In genomic region chr16:81712681-81713080, GRCh38 we compare ENCODE assay signal across 19 cellular contexts.
DNase-seq lines count a peak whose midpoint lies in the region; ATAC-seq, FAIRE-seq and TF ChIP-seq lines count a peak whose summit lies in the region.
"Had no signal": no experiment of that assay in that cellular context is flagged by ENCODE, and none has a peak within 500 bp of the region (broad histone marks: within the 10 kb centered on the region; RNA-seq: fewer than 3 reads in every experiment).

No MANE protein-coding gene starts in this region.

- TF ChIP-seq CTCF in HepG2 (CRISPR knock-in tag; IDR thresholded peaks at IDR 0.05) (no peak), right lobe of liver (IDR thresholded peaks at IDR 0.05) (no peak), astrocyte (IDR thresholded peaks at IDR 0.05; ENCODE audit: insufficient read depth, low read depth, low read length) (no peak), sigmoid colon (IDR thresholded peaks at IDR 0.05) (no peak)

- intact Hi-C loops in HepG2 (cut with micrococcal nuclease; ENCODE audit: unreplicated experiment) (no loop called here), right lobe of liver (cut with DNase I) (no loop called here), sigmoid colon (cut with DNase I) (loop anchor here (5.0 kb wide), 1 partner anchor 65 kb away; no protein-coding TSS in a partner anchor)
- intact Hi-C loops in naive thymus-derived CD4-positive, alpha-beta T cell (cut with micrococcal nuclease) = no loop called here

- H3K36me3 ChIP-seq in HepG2 (replicated peaks in 1 of 2; ENCODE audit: control insufficient read depth in 1 of 2, insufficient read depth in 2 of 2, low read length in 2 of 2) = peaks cover 20 to 21% of the 10 kb centered on the region in 2 experiments
- peaks cover 0 to 3% (median 0%) of the 10 kb centered on the region in 4 donors for H3K36me3 ChIP-seq in right lobe of liver
- no peaks in the 10 kb centered on the region for H3K36me3 ChIP-seq in astrocyte (ENCODE audit: insufficient read depth, low read length)
- peaks cover 0 to 15% (median 3%) of the 10 kb centered on the region in 4 donors for H3K36me3 ChIP-seq in sigmoid colon
- peaks cover 0 to 20% (median 0%) of the 10 kb centered on the region in 3 experiments for H3K36me3 ChIP-seq in naive thymus-derived CD4-positive, alpha-beta T cell (ENCODE audit: control insufficient read depth in 2 of 3, insufficient read depth in 3 of 3, low read length in 3 of 3)
- H3K36me3 ChIP-seq: BE2C, SJCRH30 had no signal

- H4K20me1 ChIP-seq in HepG2 (ENCODE audit: insufficient read depth, low read length) (peaks cover 4% of the 10 kb centered on the region; the same call in 1 of the 2 replicates), astrocyte (ENCODE audit: insufficient read depth, low read length) (no peaks in the 10 kb centered on the region)

- POLR2A ChIA-PET in HepG2 (lab: Yijun Ruan, JAX) = no interaction called here
- POLR2A ChIA-PET in naive thymus-derived CD4-positive, alpha-beta T cell (lab: Charles Lee) = interaction anchor here (0.6 kb wide), 1 partner anchor 50 kb away, joined by 3 read pairs; no protein-coding TSS in a partner anchor

- no TSS peak for BruUV-seq in HepG2 (replicated peaks; lab: Mats Ljungman, UMichigan)

- H2AFZ ChIP-seq in HepG2 (ENCODE audit: low read length) = no peak overlapping the region
- H2AFZ ChIP-seq in astrocyte (ENCODE audit: low read depth, low read length) = no peak overlapping the region

- peak; percentile 31 for ATAC-seq in HepG2
- ATAC-seq in right lobe of liver = no peak
- ATAC-seq in naive thymus-derived CD4-positive, alpha-beta T cell = no peak
- ATAC-seq in GM19351 (IDR thresholded peaks at IDR 0.05; ENCODE audit: unreplicated experiment) = no peak

- FAIRE-seq in HepG2 (lab: Jason Lieb, UNC) (no peak), astrocyte (lab: Jason Lieb, UNC) (no peak)

- H3K27me3 ChIP-seq in HepG2 (ENCODE audit: control insufficient read depth in 1 of 2, insufficient read depth in 2 of 2, low read length in 2 of 2) = peaks cover 0 to 3% of the 10 kb centered on the region in 2 experiments; a peak in 2 of 5 replicates
- H3K27me3 ChIP-seq in right lobe of liver = no peaks in the 10 kb centered on the region
- H3K27me3 ChIP-seq in astrocyte (ENCODE audit: insufficient read depth, low read length) = no peaks in the 10 kb centered on the region
- H3K27me3 ChIP-seq in sigmoid colon = no peaks in the 10 kb centered on the region
- H3K27me3 ChIP-seq in naive thymus-derived CD4-positive, alpha-beta T cell (ENCODE audit: control insufficient read depth in 2 of 2, insufficient read depth in 2 of 2, low read length in 2 of 2) = no peaks in the 10 kb centered on the region
- H3K27me3 ChIP-seq: BE2C, SJCRH30 had no signal

- peak overlapping the region; percentile 73 for H3K27ac Mint-ChIP-seq in astrocyte (ENCODE audit: unreplicated experiment)
- no peak overlapping the region for H3K27ac Mint-ChIP-seq in naive thymus-derived CD4-positive, alpha-beta T cell
- H3K27ac Mint-ChIP-seq: CD4-positive, alpha-beta T cell had no signal

- no peak for TF ChIP-seq RAD21 in HepG2 (CRISPR knock-in tag; IDR thresholded peaks at IDR 0.05)

- H3K4me1 Mint-ChIP-seq in astrocyte (ENCODE audit: low read depth, unreplicated experiment) = peaks cover 11% of the 10 kb centered on the region
- peaks cover 23 to 34% (median 28%) of the 10 kb centered on the region in 7 donors for H3K4me1 Mint-ChIP-seq in naive thymus-derived CD4-positive, alpha-beta T cell

- H3K79me2 ChIP-seq in HepG2 (ENCODE audit: insufficient read depth, low read length) (no peaks in the 10 kb centered on the region), astrocyte (ENCODE audit: insufficient read depth, low read length) (no peaks in the 10 kb centered on the region)

- CTCF ChIA-PET in HepG2 (lab: Yijun Ruan, JAX; ENCODE audit: low intra/inter-chr PET ratio, low total read pairs) = no interaction called here
- CTCF ChIA-PET in naive thymus-derived CD4-positive, alpha-beta T cell (lab: Charles Lee) = interaction anchor here (0.6 to 1.3 kb wide), 2 partner anchors 17 to 91 kb away, joined by 3 to 4 read pairs; no protein-coding TSS in a partner anchor

- TF ChIP-seq POLR2A in HepG2 (IDR thresholded peaks at IDR 0.05; ENCODE audit: insufficient read depth in 1 of 2, low read depth in 2 of 2, low read length in 2 of 2) = no peak
- no peak for TF ChIP-seq POLR2A in right lobe of liver (IDR thresholded peaks at IDR 0.05)
- no peak for TF ChIP-seq POLR2A in sigmoid colon (IDR thresholded peaks at IDR 0.05)

- no peak for DNase-seq in HepG2 (ENCODE audit: low spot score)
- no peak for DNase-seq in right lobe of liver
- no peak for DNase-seq in astrocyte (ENCODE audit: low read depth)
- DNase-seq in sigmoid colon = no peak
- DNase-seq in naive thymus-derived CD4-positive, alpha-beta T cell = no peak
- DNase-seq in activated T-cell treated with anti-CD3 and anti-CD28 coated beads for 4 hours = no peak
- DNase-seq in GM19238 (ENCODE audit: insufficient read length, low spot score) = no peak
- DNase-seq: 8988T; BE2C; Caco-2; CD4-positive, alpha-beta T cell; GF-D8; Karpas-422; NCI-H1092; NCI-H1436 treated with DMSO at 0.1 percent for 48 hours; NCI-H2029; NCI-H526; SJCRH30 had no signal

- H3K27me3 Mint-ChIP-seq in astrocyte (ENCODE audit: low read depth, unreplicated experiment) = peaks cover 5% of the 10 kb centered on the region
- H3K27me3 Mint-ChIP-seq in naive thymus-derived CD4-positive, alpha-beta T cell = no peaks in the 10 kb centered on the region
- H3K27me3 Mint-ChIP-seq: CD4-positive, alpha-beta T cell had no signal

- no peak overlapping the region for H3K4me2 ChIP-seq in HepG2 (ENCODE audit: low read depth, low read length)
- no peak overlapping the region for H3K4me2 ChIP-seq in astrocyte (ENCODE audit: low read length)

- WGBS in HepG2 (ENCODE audit: low lambda C conversion rate) = 83% methylated on average over 7 of the region's 7 CpGs
- 68% methylated on average over 4 of the region's 7 CpGs for WGBS in right lobe of liver (ENCODE audit: insufficient coverage, low coverage, low lambda C conversion rate, missing lambda C conversion rate)
- 68 to 85% methylated on average over 7 of the region's 7 CpGs for WGBS in sigmoid colon, 2 donors

- no peaks in the 10 kb centered on the region for H3K9me3 Mint-ChIP-seq in astrocyte (ENCODE audit: unreplicated experiment)
- H3K9me3 Mint-ChIP-seq in naive thymus-derived CD4-positive, alpha-beta T cell = peaks cover 0 to 3% (median 0%) of the 10 kb centered on the region in 11 donors
- H3K9me3 Mint-ChIP-seq: CD4-positive, alpha-beta T cell had no signal

- no peak overlapping the region for H3K4me3 Mint-ChIP-seq in astrocyte (ENCODE audit: unreplicated experiment)
- peak overlapping the region in 1 of 10 donors; percentile 45 for H3K4me3 Mint-ChIP-seq in naive thymus-derived CD4-positive, alpha-beta T cell
- H3K4me3 Mint-ChIP-seq: CD4-positive, alpha-beta T cell had no signal

- in situ Hi-C loops in HepG2 (cut with HindIII; ENCODE audit: extremely low pct_ligation_motif_present, low pct_unique_long_range_greater_than_20kb) = no loop called here

- no peaks in the 10 kb centered on the region for H3K36me3 Mint-ChIP-seq in astrocyte (ENCODE audit: low read depth, unreplicated experiment)
- peaks cover 0 to 11% (median 0%) of the 10 kb centered on the region in 5 donors for H3K36me3 Mint-ChIP-seq in naive thymus-derived CD4-positive, alpha-beta T cell

- H3K4me1 ChIP-seq in HepG2 (ENCODE audit: insufficient read depth, low read length) (no peaks in the 10 kb centered on the region), right lobe of liver (peaks cover 0 to 11% (median 3%) of the 10 kb centered on the region in 4 donors), astrocyte (ENCODE audit: insufficient read depth, low read length) (peaks cover 21% of the 10 kb centered on the region), sigmoid colon (peaks cover 2 to 57% (median 47%) of the 10 kb centered on the region in 4 donors)
- H3K4me1 ChIP-seq in naive thymus-derived CD4-positive, alpha-beta T cell (ENCODE audit: control insufficient read depth in 2 of 2, insufficient read depth in 2 of 2, low read length in 2 of 2) = peaks cover 21 to 31% of the 10 kb centered on the region in 2 donors

- H3K27ac ChIP-seq in HepG2 (ENCODE audit: extremely low read length, insufficient read depth, low read length) (no peak overlapping the region), right lobe of liver (no peak overlapping the region), astrocyte (ENCODE audit: low read depth, low read length) (no peak overlapping the region), sigmoid colon (peak overlapping the region in 3 of 4 donors; percentile 65 to 75 (median 73))
- H3K27ac ChIP-seq in naive thymus-derived CD4-positive, alpha-beta T cell (ENCODE audit: low read depth, low read length) = no peak overlapping the region

- H3K9ac ChIP-seq in HepG2 (ENCODE audit: insufficient read depth, low read depth, low read length) (no peak overlapping the region), astrocyte (ENCODE audit: low read length) (peak overlapping the region; percentile 71)

- H3K9me3 ChIP-seq in HepG2 (ENCODE audit: low read length) (no peaks in the 10 kb centered on the region), right lobe of liver (no peaks in the 10 kb centered on the region), astrocyte (ENCODE audit: insufficient read depth, low read depth, low read length) (no peaks in the 10 kb centered on the region), sigmoid colon (no peaks in the 10 kb centered on the region)
- no peaks in the 10 kb centered on the region for H3K9me3 ChIP-seq in naive thymus-derived CD4-positive, alpha-beta T cell (ENCODE audit: control insufficient read depth in 2 of 3, low read length in 3 of 3)
- H3K9me3 ChIP-seq: BE2C, Caco-2, SJCRH30 had no signal

- no peak for TF ChIP-seq EP300 in HepG2 (IDR thresholded peaks at IDR 0.05; ENCODE audit: low read depth in 2 of 2, low read length in 2 of 2)
- no peak for TF ChIP-seq EP300 in HepG2 (CRISPR knock-in tag; IDR thresholded peaks at IDR 0.05; ENCODE audit: borderline replicate concordance)
- no peak for TF ChIP-seq EP300 in sigmoid colon (IDR thresholded peaks at IDR 0.05)

- H3K4me3 ChIP-seq in HepG2 (replicated peaks in 1 of 3; ENCODE audit: insufficient read depth in 1 of 3, low read depth in 2 of 3, low read length in 3 of 3) (no peak overlapping the region), right lobe of liver (no peak overlapping the region), astrocyte (ENCODE audit: insufficient read depth, low read depth, low read length) (no peak overlapping the region), sigmoid colon (no peak overlapping the region)
- H3K4me3 ChIP-seq in naive thymus-derived CD4-positive, alpha-beta T cell (ENCODE audit: low read length) = no peak overlapping the region
- H3K4me3 ChIP-seq: SJCRH30 had no signal

TF ChIP-seq in HepG2, 621 proteins besides CTCF, POLR2A, EP300 and RAD21 (continues in another document):
- 0 out of 2 replicates have a peak, but pooled peaks have one; percentile 0 for TF ChIP-seq ZNF563 (CRISPR knock-in tag; IDR thresholded peaks at IDR 0.05)
- TF ChIP-seq ZNF792 (CRISPR knock-in tag; IDR thresholded peaks at IDR 0.05) = no peak

Comparison
In these comparisons a context has a peak if more than half of its experiments do, and no peak if none do; other contexts are left out.
1. H3K27ac ChIP-seq: peak in sigmoid colon (3 of 4); none in HepG2 (single experiment), right lobe of liver (0 of 3), astrocyte (single experiment) and naive thymus-derived CD4-positive, alpha-beta T cell (single experiment).